In genomic region chr1:243422362-243422761, GRCh38 we compare ENCODE assay signal across 12 cellular contexts.
DNase-seq lines count a peak whose midpoint lies in the region; ATAC-seq and TF ChIP-seq lines count a peak whose summit lies in the region.
"Had no signal": no experiment of that assay in that cellular context is flagged by ENCODE, and none has a peak within 500 bp of the region (broad histone marks: within the 10 kb centered on the region; RNA-seq: fewer than 3 reads in every experiment).

No MANE protein-coding gene starts in this region.

- H3K4me1 ChIP-seq in Loucy (ENCODE audit: insufficient read depth, low read length, poor library complexity, severe bottlenecking): peaks cover 21% of the 10 kb centered on the region

- no peak overlapping the region for H3K4me3 Mint-ChIP-seq in activated naive CD4-positive, alpha-beta T cell treated with anti-CD3 and anti-CD28 coated beads, Interleukin-2, amount 10 ng/mL, durations not matched to agents 7 days and 5 days
- peak overlapping the region; percentile 50 to 52 for H3K4me3 Mint-ChIP-seq in stimulated activated naive CD8-positive, alpha-beta T cell treated with anti-CD3 and anti-CD28 coated beads, Interleukin-15, amount 100 ng/mL, for 72 hours

- H3K36me3 ChIP-seq in Loucy (ENCODE audit: insufficient read depth, low read length): peaks cover 3% of the 10 kb centered on the region; the same call in 1 of the 2 replicates

- H2AFZ ChIP-seq in Loucy (ENCODE audit: low read length): no peak overlapping the region

- H3K4me3 ChIP-seq in Loucy (ENCODE audit: low read length, poor library complexity, severe bottlenecking): peak overlapping the region; percentile 70
- H3K4me3 ChIP-seq: upper lobe of left lung had no signal

- H3K36me3 Mint-ChIP-seq in activated naive CD4-positive, alpha-beta T cell treated with anti-CD3 and anti-CD28 coated beads, Interleukin-2, amount 10 ng/mL, durations not matched to agents 7 days and 5 days: peaks cover 20% of the 10 kb centered on the region

- H3K9me2 ChIP-seq in Loucy (replicated peaks; ENCODE audit: low read depth, low read length): no peaks in the 10 kb centered on the region

- H3K9me3 ChIP-seq in Loucy (ENCODE audit: insufficient read depth, low read depth, low read length): no peaks in the 10 kb centered on the region
- H3K9me3 ChIP-seq: upper lobe of left lung had no signal

- peak overlapping the region; percentile 62 for H3K27ac Mint-ChIP-seq in activated naive CD4-positive, alpha-beta T cell treated with anti-CD3 and anti-CD28 coated beads, Interleukin-2, amount 10 ng/mL, durations not matched to agents 7 days and 5 days
- H3K27ac Mint-ChIP-seq in stimulated activated naive CD8-positive, alpha-beta T cell treated with anti-CD3 and anti-CD28 coated beads, Interleukin-15, amount 100 ng/mL, for 72 hours: no peak overlapping the region
- H3K27ac Mint-ChIP-seq: B cell had no signal

- no peaks in the 10 kb centered on the region for H3K27me3 ChIP-seq in Loucy (ENCODE audit: insufficient read depth, low read length, poor library complexity, severe bottlenecking)
- H3K27me3 ChIP-seq: upper lobe of left lung had no signal

- no peaks in the 10 kb centered on the region for H3K79me2 ChIP-seq in Loucy (ENCODE audit: insufficient read depth, low read length)

- H3K9me3 Mint-ChIP-seq in activated naive CD4-positive, alpha-beta T cell treated with anti-CD3 and anti-CD28 coated beads, Interleukin-2, amount 10 ng/mL, durations not matched to agents 7 days and 5 days: no peaks in the 10 kb centered on the region
- no peaks in the 10 kb centered on the region for H3K9me3 Mint-ChIP-seq in stimulated activated naive CD8-positive, alpha-beta T cell treated with anti-CD3 and anti-CD28 coated beads, Interleukin-15, amount 100 ng/mL, for 72 hours
- H3K9me3 Mint-ChIP-seq: activated naive CD4-positive, alpha-beta T cell treated with anti-CD3 and anti-CD28 coated beads, Interleukin-2, amount 50 U/mL, for 24 hours had no signal

- no peak for ATAC-seq in stimulated activated naive CD8-positive, alpha-beta T cell treated with anti-CD3 and anti-CD28 coated beads, Interleukin-15, amount 100 ng/mL, for 72 hours
- no peak for ATAC-seq in GM21723 (IDR thresholded peaks at IDR 0.05; ENCODE audit: unreplicated experiment)

- peak overlapping the region; percentile 92 for H3K4me2 ChIP-seq in Loucy (ENCODE audit: low read depth, low read length, poor library complexity, severe bottlenecking)

- CTCF ChIA-PET in activated naive CD4-positive, alpha-beta T cell treated with anti-CD3 and anti-CD28 coated beads, Interleukin-2, amount 10 ng/mL, durations not matched to agents 7 days and 5 days (lab: Charles Lee): interaction anchor here (1.1 to 1.2 kb wide), 2 partner anchors 60 to 851 kb away, joined by 3 to 6 read pairs; no protein-coding TSS in a partner anchor

- H3K9ac ChIP-seq in Loucy (ENCODE audit: low read depth, low read length, poor library complexity, severe bottlenecking): no peak overlapping the region

- DNase-seq in activated naive CD4-positive, alpha-beta T cell treated with anti-CD3 and anti-CD28 coated beads, Interleukin-2, amount 10 ng/mL, durations not matched to agents 7 days and 5 days: no peak
- no peak for DNase-seq in activated naive CD4-positive, alpha-beta T cell (lab: John Stamatoyannopoulos, UW)
- DNase-seq in cerebellum (ENCODE audit: low spot score): peak; percentile 32
- no peak for DNase-seq in stimulated activated naive CD8-positive, alpha-beta T cell treated with anti-CD3 and anti-CD28 coated beads, Interleukin-15, amount 100 ng/mL, for 72 hours
- no peak for DNase-seq in NCI-H1417 treated with DMSO at 0.1 percent for 48 hours (lab: John Stamatoyannopoulos, UW)
- DNase-seq in HuH-7 (ENCODE audit: low spot score): no peak
- DNase-seq: Right ventricle myocardium superior had no signal

- H4K20me1 ChIP-seq in Loucy (ENCODE audit: insufficient read depth, low read length, poor library complexity, severe bottlenecking): no peaks in the 10 kb centered on the region

- TF ChIP-seq CTCF in Loucy (conservative IDR thresholded peaks at IDR 0.05; ENCODE audit: low read length): no peak

- H3F3A ChIP-seq in Loucy (ENCODE audit: low read depth): no peaks in the 10 kb centered on the region

- no peaks in the 10 kb centered on the region for H3K27me3 Mint-ChIP-seq in activated naive CD4-positive, alpha-beta T cell treated with anti-CD3 and anti-CD28 coated beads, Interleukin-2, amount 10 ng/mL, durations not matched to agents 7 days and 5 days
- no peaks in the 10 kb centered on the region for H3K27me3 Mint-ChIP-seq in stimulated activated naive CD8-positive, alpha-beta T cell treated with anti-CD3 and anti-CD28 coated beads, Interleukin-15, amount 100 ng/mL, for 72 hours
- H3K27me3 Mint-ChIP-seq: activated naive CD4-positive, alpha-beta T cell treated with anti-CD3 and anti-CD28 coated beads, Interleukin-2, amount 50 U/mL, for 24 hours; B cell had no signal

- H3K4me1 Mint-ChIP-seq in activated naive CD4-positive, alpha-beta T cell treated with anti-CD3 and anti-CD28 coated beads, Interleukin-2, amount 10 ng/mL, durations not matched to agents 7 days and 5 days: peaks cover 29% of the 10 kb centered on the region
- H3K4me1 Mint-ChIP-seq in stimulated activated naive CD8-positive, alpha-beta T cell treated with anti-CD3 and anti-CD28 coated beads, Interleukin-15, amount 100 ng/mL, for 72 hours: peaks cover 26% of the 10 kb centered on the region
